9 cellular contexts compared by ENCODE assay signal in genomic region chr9:129023036-129023907, GRCh38. TPM values are rescaled to one million over a fixed set of nuclear protein-coding genes. Genes with fewer than 3 reads are reported as not detected.
DNase-seq lines count a peak whose midpoint lies in the region; ATAC-seq and TF ChIP-seq lines count a peak whose summit lies in the region.
"Had no signal": no experiment of that assay in that cellular context is flagged by ENCODE, and none has a peak within 500 bp of the region (broad histone marks: within the 10 kb centered on the region; RNA-seq: fewer than 3 reads in every experiment).

No MANE protein-coding gene starts in this region.

- ATAC-seq in GM21423 (IDR thresholded peaks at IDR 0.05; ENCODE audit: unreplicated experiment): no peak
- no peak for ATAC-seq in HG02852 (IDR thresholded peaks at IDR 0.05; ENCODE audit: unreplicated experiment)

- H3K27ac ChIP-seq in C4-2B: peak overlapping the region; percentile 15
- H3K27ac ChIP-seq: SK-N-MC had no signal

- TF ChIP-seq CTCF in C4-2B (conservative IDR thresholded peaks at IDR 0.05) (no peak), choroid plexus epithelial cell (conservative IDR thresholded peaks at IDR 0.05; ENCODE audit: low read depth, low read length) (no peak)

- H3K4me3 ChIP-seq in choroid plexus epithelial cell (ENCODE audit: low read depth, low read length): no peak overlapping the region
- H3K4me3 ChIP-seq: SK-N-MC had no signal

- DNase-seq in NCI-H2171 (lab: John Stamatoyannopoulos, UW): peak; percentile 51
- peak; percentile 79 for DNase-seq in choroid plexus epithelial cell (ENCODE audit: low read depth)
- peak; percentile 97 for DNase-seq in myocyte (ENCODE audit: low read depth)
- no peak for DNase-seq in LoVo (ENCODE audit: low spot score)
- no peak for DNase-seq in NCI-H1436 treated with DMSO at 0.1 percent for 48 hours (lab: John Stamatoyannopoulos, UW)

RNA-seq across cellular contexts. Expression of gene SH3GLB2, which starts 4.9 kb away (rescaled TPM):
- total RNA-seq in myocyte: 119 and 154 TPM in 2 replicates
- polyA plus RNA-seq in myocyte (2012): 74.1 TPM

RNA-seq across cellular contexts. Expression of gene MIGA2, which starts 13.2 kb away (rescaled TPM):
- 36.2 and 37.9 TPM in 2 replicates for total RNA-seq in myocyte
- polyA plus RNA-seq in myocyte (2012): 13.2 TPM

RNA-seq across cellular contexts. Expression of gene DOLPP1, which starts 57.6 kb away (rescaled TPM):
- total RNA-seq in myocyte: 11.2 and 11.6 TPM in 2 replicates
- 12.3 TPM for polyA plus RNA-seq in myocyte (2012)

Comparison
In these comparisons a context has a peak if more than half of its experiments do, and no peak if none do; other contexts are left out.
1. DNase-seq: peak in NCI-H2171 (single experiment), choroid plexus epithelial cell (single experiment) and myocyte (single experiment); none in LoVo (single experiment) and NCI-H1436 treated with DMSO at 0.1 percent for 48 hours (single experiment).